In the genomic region with DNA sequence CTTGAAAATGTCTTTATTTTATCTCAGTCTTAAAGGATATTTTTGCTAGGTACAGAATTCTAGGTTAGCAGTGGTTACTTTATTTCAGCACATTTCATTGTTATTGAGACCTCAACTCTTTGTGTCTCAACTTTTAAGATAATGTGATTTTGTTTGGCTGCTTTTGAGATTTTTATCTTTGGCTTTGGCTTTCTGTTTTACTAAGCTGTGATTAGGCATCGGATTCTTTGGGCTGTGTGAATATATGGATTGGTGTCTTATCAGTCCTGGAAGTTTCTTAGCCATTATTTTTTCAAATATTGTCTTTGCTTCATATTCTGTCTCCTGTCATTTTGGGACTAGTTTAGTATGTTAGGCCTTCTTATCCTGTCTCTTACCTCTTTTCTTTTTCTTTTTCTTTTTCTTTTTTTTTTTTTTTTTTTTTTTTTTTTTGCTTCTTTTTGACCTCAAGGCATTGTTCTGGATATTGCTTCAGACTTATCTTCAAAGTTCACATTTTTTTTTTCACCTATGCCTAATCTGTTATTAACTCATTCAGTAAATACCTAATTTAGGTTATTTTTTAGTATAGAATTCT, we compare ENCODE assay signal across 25 cellular contexts.
"Had no signal": no experiment of that assay in that cellular context is flagged by ENCODE, and none has a peak within 500 bp of the region (broad histone marks: within the 10 kb centered on the region; RNA-seq: fewer than 3 reads in every experiment).

No MANE protein-coding gene starts in this region.

- H3K4me3 Mint-ChIP-seq: activated CD8-positive, alpha-beta T cell treated with anti-CD3 and anti-CD28 coated beads for 36 hours; activated naive CD8-positive, alpha-beta T cell treated with anti-CD3 and anti-CD28 coated beads, Interleukin-2, amount 10 ng/mL, durations not matched to agents 7 days and 5 days; T-cell had no signal

- H3K27me3 Mint-ChIP-seq: activated CD8-positive, alpha-beta T cell treated with anti-CD3 and anti-CD28 coated beads for 36 hours; activated naive CD8-positive, alpha-beta T cell treated with anti-CD3 and anti-CD28 coated beads, Interleukin-2, amount 10 ng/mL, durations not matched to agents 7 days and 5 days; IgD-negative memory B cell; T-cell had no signal

- H3K9me3 ChIP-seq: adrenal gland, body of pancreas had no signal

- FAIRE-seq: bronchial epithelial cell, TTC549 had no signal

- H3K9me3 Mint-ChIP-seq: activated CD8-positive, alpha-beta T cell treated with anti-CD3 and anti-CD28 coated beads for 36 hours; IgD-negative memory B cell had no signal

- DNase-seq: activated CD4-positive, CD25-positive, alpha-beta regulatory T cell; activated CD8-positive, alpha-beta memory T cell treated with anti-CD3 and anti-CD28 coated beads, Interleukin-2, amount 50 U/mL, for 4 hours; activated CD8-positive, alpha-beta T cell treated with anti-CD3 and anti-CD28 coated beads for 36 hours; activated naive CD4-positive, alpha-beta T cell treated with anti-CD3 and anti-CD28 coated beads, Interleukin-2, amount 50 U/mL, for 16 hours; activated naive CD8-positive, alpha-beta T cell treated with anti-CD3 and anti-CD28 coated beads, Interleukin-2, amount 10 ng/mL, durations not matched to agents 7 days and 5 days; adrenal gland; aorta; body of pancreas; central memory CD4-positive, alpha-beta T cell; MG63; MV-4-11; NCI-H1105 treated with DMSO at 0.1 percent for 48 hours; NCI-H1436 treated with DMSO at 0.1 percent for 48 hours; NCI-H187; NCI-H2081; NCI-H446 treated with DMSO at 0.1 percent for 48 hours; NCI-H526; NCI-H82; SIG-M5; T-cell; T1000 had no signal

- H3K4me3 ChIP-seq: adrenal gland, body of pancreas, MG63 had no signal

- H3K27ac Mint-ChIP-seq: activated CD8-positive, alpha-beta T cell treated with anti-CD3 and anti-CD28 coated beads for 36 hours; activated naive CD8-positive, alpha-beta T cell treated with anti-CD3 and anti-CD28 coated beads, Interleukin-2, amount 10 ng/mL, durations not matched to agents 7 days and 5 days; IgD-negative memory B cell; T-cell had no signal

- H3K27me3 ChIP-seq: adrenal gland, body of pancreas, MG63 had no signal

- H3K27ac ChIP-seq: adrenal gland, body of pancreas, KMS-11 had no signal

- H3K4me2 ChIP-seq: KMS-11 had no signal

- H3K4me1 ChIP-seq: body of pancreas had no signal

- H3K36me3 ChIP-seq: adrenal gland, MG63 had no signal

- ATAC-seq: activated CD8-positive, alpha-beta T cell treated with anti-CD3 and anti-CD28 coated beads for 36 hours; body of pancreas; T-cell had no signal

- H3K9ac ChIP-seq: KMS-11 had no signal
